1 cellular context compared by ENCODE assay signal in genomic region chr20:38674178-38675133, GRCh38.
TF ChIP-seq lines count a peak whose summit lies in the region.

No MANE protein-coding gene starts in this region.

TF ChIP-seq in K562, 482 proteins besides CTCF, POLR2A, EP300 and RAD21 (continued from another document):
- TF ChIP-seq ZFP36 (IDR thresholded peaks at IDR 0.05; ENCODE audit: low read depth, low read length, partially characterized antibody) (peak; percentile 68), BRD4 (IDR thresholded peaks at IDR 0.05) (no peak), CXXC5 (CRISPR knock-in tag; IDR thresholded peaks at IDR 0.05) (peak; percentile 76), GABPA (tag; conservative IDR thresholded peaks at IDR 0.05; ENCODE audit: low read depth) (peak; percentile 54; the same call in 1 of the 2 replicates), HDAC1 (IDR thresholded peaks at IDR 0.05) (peak in 1 of 2 experiments; percentile 56; a peak in 1 of 4 replicates), ZNF184 (CRISPR knock-in tag; IDR thresholded peaks at IDR 0.05) (no peak), DACH1 (IDR thresholded peaks at IDR 0.05; ENCODE audit: partially characterized antibody) (peak; percentile 25), MBD2 (IDR thresholded peaks at IDR 0.05; ENCODE audit: borderline replicate concordance, low read depth) (peak; percentile 49; the same call in 1 of the 2 replicates), SMARCE1 (IDR thresholded peaks at IDR 0.05) (no peak), PTRF (tag; IDR thresholded peaks at IDR 0.05) (no peak), BRF1 (IDR thresholded peaks at IDR 0.05; ENCODE audit: borderline replicate concordance, extremely low read depth, insufficient read length) (no peak), ZNF174 (CRISPR knock-in tag; IDR thresholded peaks at IDR 0.05) (no peak), MAZ (CRISPR knock-in tag; conservative IDR thresholded peaks at IDR 0.05 in 1 of 2, IDR thresholded peaks at IDR 0.05 in 1 of 2) (peak in 1 of 2 experiments; percentile 67; a peak in 2 of 4 replicates), CREB1 (IDR thresholded peaks at IDR 0.05) (peak; percentile 29; the same call in 1 of the 2 replicates), CREB1 (CRISPR knock-in tag; IDR thresholded peaks at IDR 0.05) (no peak), SP1 (CRISPR knock-in tag; IDR thresholded peaks at IDR 0.05) (peak; percentile 63), E2F6 (IDR thresholded peaks at IDR 0.05; ENCODE audit: borderline replicate concordance in 1 of 2, extremely low read depth in 1 of 2, insufficient read depth in 1 of 2, insufficient read length in 1 of 2, low read depth in 1 of 2, low read length in 1 of 2, poor library complexity in 1 of 2, severe bottlenecking in 1 of 2) (peak in 1 of 2 experiments; percentile 73), ETV1 (tag; conservative IDR thresholded peaks at IDR 0.05; ENCODE audit: low read depth) (peak; percentile 55; the same call in 1 of the 2 replicates), NCOR1 (IDR thresholded peaks at IDR 0.05) (no peak), EGR1 (conservative IDR thresholded peaks at IDR 0.05) (peak; percentile 90), CTBP1 (IDR thresholded peaks at IDR 0.05; ENCODE audit: borderline replicate concordance) (peak; percentile 39; the same call in 1 of the 2 replicates), ZNF407 (IDR thresholded peaks at IDR 0.05; ENCODE audit: low read depth) (no peak), CBX5 (IDR thresholded peaks at IDR 0.05; ENCODE audit: borderline replicate concordance, low read depth) (no peak), SREBF1 (IDR thresholded peaks at IDR 0.05; ENCODE audit: borderline replicate concordance, low read depth, low read length) (no peak), RNF2 (IDR thresholded peaks at IDR 0.05) (0 out of 2 replicates have a peak, but pooled peaks have one; percentile 28), HDGF (IDR thresholded peaks at IDR 0.05) (no peak), ZNF146 (CRISPR knock-in tag; IDR thresholded peaks at IDR 0.05; ENCODE audit: unreplicated experiment) (no peak), YY1 (IDR thresholded peaks at IDR 0.05; ENCODE audit: borderline replicate concordance in 1 of 3, control insufficient read depth in 1 of 3, extremely low read depth in 1 of 3, insufficient read depth in 3 of 3, insufficient read length in 1 of 3, insufficient replicate concordance in 2 of 3, low read depth in 1 of 3, low read length in 2 of 3) (peak; percentile 25 to 73 (median 49)), C11orf30 (IDR thresholded peaks at IDR 0.05; ENCODE audit: low read depth) (peak; percentile 44; the same call in 1 of the 2 replicates), MTA2 (IDR thresholded peaks at IDR 0.05; ENCODE audit: low read depth) (no peak), ETV6 (IDR thresholded peaks at IDR 0.05; ENCODE audit: borderline replicate concordance in 1 of 2, low read depth in 2 of 2, low read length in 1 of 2) (no peak; a peak in 1 of 4 replicates), ETV6 (CRISPR knock-in tag; IDR thresholded peaks at IDR 0.05; ENCODE audit: borderline replicate concordance) (no peak), FOXP1 (CRISPR knock-in tag; IDR thresholded peaks at IDR 0.05) (0 out of 2 replicates have a peak, but pooled peaks have one; percentile 18), TEAD4 (IDR thresholded peaks at IDR 0.05; ENCODE audit: low read length) (no peak), TEAD4 (CRISPR knock-in tag; IDR thresholded peaks at IDR 0.05; ENCODE audit: borderline replicate concordance) (0 out of 2 replicates have a peak, but pooled peaks have one; percentile 51)
- TF ChIP-seq, protein P1, sequence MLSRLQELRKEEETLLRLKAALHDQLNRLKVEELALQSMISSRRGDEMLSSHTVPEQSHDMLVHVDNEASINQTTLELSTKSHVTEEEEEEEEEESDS (CRISPR knock-in tag; IDR thresholded peaks at IDR 0.05): no peak
- TF ChIP-seq, protein P2, sequence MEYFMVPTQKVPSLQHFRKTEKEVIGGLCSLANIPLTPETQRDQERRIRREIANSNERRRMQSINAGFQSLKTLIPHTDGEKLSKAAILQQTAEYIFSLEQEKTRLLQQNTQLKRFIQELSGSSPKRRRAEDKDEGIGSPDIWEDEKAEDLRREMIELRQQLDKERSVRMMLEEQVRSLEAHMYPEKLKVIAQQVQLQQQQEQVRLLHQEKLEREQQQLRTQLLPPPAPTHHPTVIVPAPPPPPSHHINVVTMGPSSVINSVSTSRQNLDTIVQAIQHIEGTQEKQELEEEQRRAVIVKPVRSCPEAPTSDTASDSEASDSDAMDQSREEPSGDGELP (CRISPR knock-in tag; IDR thresholded peaks at IDR 0.05; ENCODE audit: borderline replicate concordance): peak; percentile 94
- TF ChIP-seq, protein P3, sequence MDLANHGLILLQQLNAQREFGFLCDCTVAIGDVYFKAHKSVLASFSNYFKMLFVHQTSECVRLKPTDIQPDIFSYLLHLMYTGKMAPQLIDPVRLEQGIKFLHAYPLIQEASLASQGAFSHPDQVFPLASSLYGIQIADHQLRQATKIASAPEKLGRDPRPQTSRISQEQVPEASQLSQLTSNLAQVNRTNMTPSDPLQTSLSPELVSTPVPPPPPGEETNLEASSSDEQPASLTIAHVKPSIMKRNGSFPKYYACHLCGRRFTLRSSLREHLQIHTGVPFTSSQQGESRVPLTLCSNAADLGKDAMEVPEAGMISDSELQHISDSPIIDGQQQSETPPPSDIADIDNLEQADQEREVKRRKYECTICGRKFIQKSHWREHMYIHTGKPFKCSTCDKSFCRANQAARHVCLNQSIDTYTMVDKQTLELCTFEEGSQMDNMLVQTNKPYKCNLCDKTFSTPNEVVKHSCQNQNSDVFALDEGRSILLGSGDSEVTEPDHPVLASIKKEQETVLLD (IDR thresholded peaks at IDR 0.05): peak; percentile 70
- TF ChIP-seq, protein P4, sequence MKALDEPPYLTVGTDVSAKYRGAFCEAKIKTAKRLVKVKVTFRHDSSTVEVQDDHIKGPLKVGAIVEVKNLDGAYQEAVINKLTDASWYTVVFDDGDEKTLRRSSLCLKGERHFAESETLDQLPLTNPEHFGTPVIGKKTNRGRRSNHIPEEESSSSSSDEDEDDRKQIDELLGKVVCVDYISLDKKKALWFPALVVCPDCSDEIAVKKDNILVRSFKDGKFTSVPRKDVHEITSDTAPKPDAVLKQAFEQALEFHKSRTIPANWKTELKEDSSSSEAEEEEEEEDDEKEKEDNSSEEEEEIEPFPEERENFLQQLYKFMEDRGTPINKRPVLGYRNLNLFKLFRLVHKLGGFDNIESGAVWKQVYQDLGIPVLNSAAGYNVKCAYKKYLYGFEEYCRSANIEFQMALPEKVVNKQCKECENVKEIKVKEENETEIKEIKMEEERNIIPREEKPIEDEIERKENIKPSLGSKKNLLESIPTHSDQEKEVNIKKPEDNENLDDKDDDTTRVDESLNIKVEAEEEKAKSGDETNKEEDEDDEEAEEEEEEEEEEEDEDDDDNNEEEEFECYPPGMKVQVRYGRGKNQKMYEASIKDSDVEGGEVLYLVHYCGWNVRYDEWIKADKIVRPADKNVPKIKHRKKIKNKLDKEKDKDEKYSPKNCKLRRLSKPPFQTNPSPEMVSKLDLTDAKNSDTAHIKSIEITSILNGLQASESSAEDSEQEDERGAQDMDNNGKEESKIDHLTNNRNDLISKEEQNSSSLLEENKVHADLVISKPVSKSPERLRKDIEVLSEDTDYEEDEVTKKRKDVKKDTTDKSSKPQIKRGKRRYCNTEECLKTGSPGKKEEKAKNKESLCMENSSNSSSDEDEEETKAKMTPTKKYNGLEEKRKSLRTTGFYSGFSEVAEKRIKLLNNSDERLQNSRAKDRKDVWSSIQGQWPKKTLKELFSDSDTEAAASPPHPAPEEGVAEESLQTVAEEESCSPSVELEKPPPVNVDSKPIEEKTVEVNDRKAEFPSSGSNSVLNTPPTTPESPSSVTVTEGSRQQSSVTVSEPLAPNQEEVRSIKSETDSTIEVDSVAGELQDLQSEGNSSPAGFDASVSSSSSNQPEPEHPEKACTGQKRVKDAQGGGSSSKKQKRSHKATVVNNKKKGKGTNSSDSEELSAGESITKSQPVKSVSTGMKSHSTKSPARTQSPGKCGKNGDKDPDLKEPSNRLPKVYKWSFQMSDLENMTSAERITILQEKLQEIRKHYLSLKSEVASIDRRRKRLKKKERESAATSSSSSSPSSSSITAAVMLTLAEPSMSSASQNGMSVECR (CRISPR knock-in tag; IDR thresholded peaks at IDR 0.05): peak; percentile 78
TF ChIP-seq in K562: peak in this region for 56.
